ENCODE assay signal across 24 cellular contexts in genomic region chr10:124425227-124425962, GRCh38. TPM values are rescaled to one million over a fixed set of nuclear protein-coding genes. Genes with fewer than 3 reads are reported as not detected.
"Had no signal": no experiment of that assay in that cellular context is flagged by ENCODE, and none has a peak within 500 bp of the region (broad histone marks: within the 10 kb centered on the region; RNA-seq: fewer than 3 reads in every experiment).

No MANE protein-coding gene starts in this region.

- H3K27ac ChIP-seq: epithelial cell of prostate, esophagus muscularis mucosa, gastroesophageal sphincter, neutrophil, right atrium auricular region, testis, tibial nerve had no signal

- H3K4me1 ChIP-seq: esophagus muscularis mucosa, gastroesophageal sphincter, right atrium auricular region, tibial nerve had no signal

- H3K27me3 ChIP-seq: right atrium auricular region, testis had no signal

- FAIRE-seq: kidney had no signal

- DNase-seq: effector memory CD4-positive, alpha-beta T cell; glutamatergic neuron; kidney; left cardiac atrium; left ventricle myocardium superior; mesendoderm; naive thymus-derived CD8-positive, alpha-beta T cell; posterior cingulate gyrus; stimulated activated CD4-positive, alpha-beta T cell treated with anti-CD3 and anti-CD28 coated beads, Interleukin-4, amount 100 ng/mL, for 1 hour; stimulated activated CD8-positive, alpha-beta memory T cell treated with anti-CD3 and anti-CD28 coated beads, Interleukin-4, amount 100 ng/mL, for 48 hours; stimulated activated naive CD8-positive, alpha-beta T cell treated with anti-CD3 and anti-CD28 coated beads, Interleukin-15, Interleukin-2, amounts not matched to agents 100 U/mL and 50 U/mL, for 24 hours; testis had no signal

- ATAC-seq: gastroesophageal sphincter; left cardiac atrium; left ventricle myocardium superior; naive thymus-derived CD8-positive, alpha-beta T cell; stimulated activated effector memory CD8-positive, alpha-beta T cell treated with anti-CD3 and anti-CD28 coated beads, Interleukin-12 subunit alpha, Interleukin-12 subunit beta, amount 100 ng/mL, for 72 hours; stimulated activated naive CD8-positive, alpha-beta T cell treated with anti-CD3 and anti-CD28 coated beads, Interleukin-15, Interleukin-2, amounts not matched to agents 100 U/mL and 50 U/mL, for 24 hours had no signal

- H3K4me3 ChIP-seq: esophagus muscularis mucosa, gastroesophageal sphincter, right atrium auricular region, smooth muscle cell, testis, tibial nerve had no signal

- H3K9me3 ChIP-seq: esophagus muscularis mucosa, gastroesophageal sphincter, neutrophil, right atrium auricular region, testis, tibial nerve had no signal

- H3K36me3 ChIP-seq: esophagus muscularis mucosa, gastroesophageal sphincter, neutrophil, right atrium auricular region, tibial nerve had no signal

RNA-seq across cellular contexts. Expression of gene NKX1-2, which starts 24.4 kb away (rescaled TPM):
- total RNA-seq: esophagus muscularis mucosa; fibroblast of villous mesenchyme; kidney; left cardiac atrium; left ventricle myocardium superior; lung microvascular endothelial cell; naive thymus-derived CD8-positive, alpha-beta T cell; osteoblast; right atrium auricular region; smooth muscle cell; tibial nerve; ureter had no signal
- polyA plus RNA-seq: naive thymus-derived CD8-positive, alpha-beta T cell; smooth muscle cell had no signal
